Comparison of ENCODE assay signal across 16 cellular contexts in genomic region chr2:193539188-193539587, GRCh38.
A peak's percentile ranks its signal among the peaks of the same experiment; 100 is the strongest.
DNase-seq lines count a peak whose midpoint lies in the region; ATAC-seq lines count a peak whose summit lies in the region.
"Had no signal": no experiment of that assay in that cellular context is flagged by ENCODE, and none has a peak within 500 bp of the region (broad histone marks: within the 10 kb centered on the region; RNA-seq: fewer than 3 reads in every experiment).

No MANE protein-coding gene starts in this region.

- no peaks in the 10 kb centered on the region for H3K4me1 Mint-ChIP-seq in stimulated activated naive B cell treated with anti-CD40 and anti-IgM and Interleukin-4, amounts not matched to agents 10 μg/mL and 1 μg/mL and 100 μg/mL, for 72 hours
- H3K4me1 Mint-ChIP-seq: activated naive CD4-positive, alpha-beta T cell treated with anti-CD3 and anti-CD28 coated beads, Interleukin-2, amount 50 U/mL, for 24 hours; central memory CD8-positive, alpha-beta T cell had no signal

- no peak for DNase-seq in stimulated activated naive B cell treated with anti-CD40 and anti-IgM and Interleukin-4, amounts not matched to agents 10 μg/mL and 1 μg/mL and 100 μg/mL, for 72 hours
- DNase-seq in dedifferentiated amniotic fluid mesenchymal stem cell (ENCODE audit: extremely low spot score) (no peak), midbrain (lab: John Stamatoyannopoulos, UW) (no peak)
- DNase-seq: activated CD8-positive, alpha-beta memory T cell treated with anti-CD3 and anti-CD28 coated beads, Interleukin-2, amount 50 U/mL, for 4 hours; GDM1; GM23248; NCI-H1092; NCI-H526; tibial artery had no signal

- no peak overlapping the region for H3K4me3 Mint-ChIP-seq in stimulated activated naive B cell treated with anti-CD40 and anti-IgM and Interleukin-4, amounts not matched to agents 10 μg/mL and 1 μg/mL and 100 μg/mL, for 72 hours
- H3K4me3 Mint-ChIP-seq: activated naive CD4-positive, alpha-beta T cell treated with anti-CD3 and anti-CD28 coated beads, Interleukin-2, amount 50 U/mL, for 24 hours; central memory CD8-positive, alpha-beta T cell had no signal

- no peak overlapping the region for H3K27ac Mint-ChIP-seq in stimulated activated naive B cell treated with anti-CD40 and anti-IgM and Interleukin-4, amounts not matched to agents 10 μg/mL and 1 μg/mL and 100 μg/mL, for 72 hours
- H3K27ac Mint-ChIP-seq: activated naive CD4-positive, alpha-beta T cell treated with anti-CD3 and anti-CD28 coated beads, Interleukin-2, amount 50 U/mL, for 24 hours had no signal

- no peaks in the 10 kb centered on the region for H3K27me3 Mint-ChIP-seq in stimulated activated naive B cell treated with anti-CD40 and anti-IgM and Interleukin-4, amounts not matched to agents 10 μg/mL and 1 μg/mL and 100 μg/mL, for 72 hours
- H3K27me3 Mint-ChIP-seq: activated naive CD4-positive, alpha-beta T cell treated with anti-CD3 and anti-CD28 coated beads, Interleukin-2, amount 50 U/mL, for 24 hours; central memory CD8-positive, alpha-beta T cell had no signal

- no peaks in the 10 kb centered on the region for H3K9me3 Mint-ChIP-seq in stimulated activated naive B cell treated with anti-CD40 and anti-IgM and Interleukin-4, amounts not matched to agents 10 μg/mL and 1 μg/mL and 100 μg/mL, for 72 hours

- ATAC-seq in GM19328 (IDR thresholded peaks at IDR 0.05; ENCODE audit: unreplicated experiment) = peak; percentile 79
- peak; percentile 93 for ATAC-seq in GM21825 (IDR thresholded peaks at IDR 0.05; ENCODE audit: unreplicated experiment)
- ATAC-seq in HG03103 (IDR thresholded peaks at IDR 0.05; ENCODE audit: low read depth, unreplicated experiment) = peak; percentile 77
- ATAC-seq in stimulated activated naive B cell treated with anti-CD40 and anti-IgM and Interleukin-4, amounts not matched to agents 10 μg/mL and 1 μg/mL and 100 μg/mL, for 72 hours (replicated peaks) = peak; percentile 64 to 75
- ATAC-seq in activated CD4-positive, CD25-positive, alpha-beta regulatory T cell treated with anti-CD3 and anti-CD28 coated beads, Interleukin-2, amount 50 U/mL, for 24 hours = no peak
- ATAC-seq: Right ventricle myocardium inferior had no signal

- no peaks in the 10 kb centered on the region for H3K36me3 Mint-ChIP-seq in stimulated activated naive B cell treated with anti-CD40 and anti-IgM and Interleukin-4, amounts not matched to agents 10 μg/mL and 1 μg/mL and 100 μg/mL, for 72 hours
- H3K36me3 Mint-ChIP-seq: activated naive CD4-positive, alpha-beta T cell treated with anti-CD3 and anti-CD28 coated beads, Interleukin-2, amount 50 U/mL, for 24 hours had no signal

Comparison
In these comparisons a context has a peak if more than half of its experiments do, and no peak if none do; other contexts are left out.
1. ATAC-seq: peak in GM19328 (single experiment), GM21825 (single experiment), HG03103 (single experiment) and stimulated activated naive B cell treated with anti-CD40 and anti-IgM and Interleukin-4, amounts not matched to agents 10 μg/mL and 1 μg/mL and 100 μg/mL, for 72 hours (2 of 2); none in activated CD4-positive, CD25-positive, alpha-beta regulatory T cell treated with anti-CD3 and anti-CD28 coated beads, Interleukin-2, amount 50 U/mL, for 24 hours (0 of 2).